ENCODE assay signal across 8 cellular contexts in the genomic region with DNA sequence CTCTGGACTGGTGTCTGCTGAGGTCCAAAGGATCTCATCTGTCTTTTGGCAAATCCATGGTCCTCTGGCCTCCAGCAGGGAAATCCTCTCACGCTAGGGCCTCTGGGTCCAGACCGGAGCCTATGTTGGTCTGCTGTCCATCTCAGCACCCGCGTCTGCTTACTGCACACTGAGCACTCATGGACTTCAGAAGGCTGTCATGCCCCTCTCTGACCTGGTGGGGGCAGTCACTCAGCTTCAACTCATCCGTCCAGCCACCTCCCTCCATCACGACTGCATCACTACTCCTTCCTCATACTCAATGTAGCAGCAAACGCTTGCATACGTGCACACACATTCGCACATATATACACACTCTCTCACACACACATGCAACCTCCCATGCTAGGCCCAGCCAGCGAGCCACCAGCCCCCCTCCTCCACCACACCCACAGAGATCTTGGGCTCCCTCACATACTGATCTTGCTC. TPM values are rescaled to one million over a fixed set of nuclear protein-coding genes. Genes with fewer than 3 reads are reported as not detected.
A peak's percentile ranks its signal among the peaks of the same experiment; 100 is the strongest.
DNase-seq lines count a peak whose midpoint lies in the region; ATAC-seq and TF ChIP-seq lines count a peak whose summit lies in the region.

No MANE protein-coding gene starts in this region.

- peak; percentile 77 for TF ChIP-seq CTCF in OCI-LY7 (conservative IDR thresholded peaks at IDR 0.05; ENCODE audit: low read length)
- peak in 1 of 2 donors; percentile 19 for TF ChIP-seq CTCF in right atrium auricular region (IDR thresholded peaks at IDR 0.05)

- POLR2A ChIA-PET in CD4-positive, alpha-beta memory T cell (lab: Charles Lee; ENCODE audit: partially characterized antibody), result no interaction called here
- POLR2A ChIA-PET in OCI-LY7 (lab: Charles Lee), result no interaction called here

- no peaks in the 10 kb centered on the region for H3K27me3 ChIP-seq in CD4-positive, alpha-beta memory T cell (ENCODE audit: insufficient read depth, low read length)
- H3K27me3 ChIP-seq in right atrium auricular region, result no peaks in the 10 kb centered on the region

- intact Hi-C loops in CD4-positive, alpha-beta memory T cell (cut with micrococcal nuclease), result loop anchor here (5.0 kb wide), 2 partner anchors 70 to 90 kb away; a partner anchor contains a TSS
- intact Hi-C loops in OCI-LY7 (cut with micrococcal nuclease; ENCODE audit: unreplicated experiment), result loop anchor here (5.0 kb wide), 1 partner anchor 85 kb away; no protein-coding TSS in a partner anchor

- BruUV-seq in OCI-LY7 (replicated peaks; lab: Mats Ljungman, UMichigan), result no TSS peak

- no peaks in the 10 kb centered on the region for H3K9me2 ChIP-seq in OCI-LY7 (ENCODE audit: insufficient read depth, low read length)

- H3K9me3 Mint-ChIP-seq in CD4-positive, alpha-beta memory T cell, result peaks cover 0 to 2% (median 0%) of the 10 kb centered on the region in 8 donors
- no peaks in the 10 kb centered on the region for H3K9me3 Mint-ChIP-seq in memory B cell

- no peak overlapping the region for H3K4me3 Mint-ChIP-seq in CD4-positive, alpha-beta memory T cell
- H3K4me3 Mint-ChIP-seq in memory B cell, result peak overlapping the region; percentile 25

- H3K27me3 Mint-ChIP-seq in CD4-positive, alpha-beta memory T cell, result peaks cover 0 to 2% of the 10 kb centered on the region in 2 donors
- H3K27me3 Mint-ChIP-seq in memory B cell, result no peaks in the 10 kb centered on the region

- H3K9me3 ChIP-seq in CD4-positive, alpha-beta memory T cell (ENCODE audit: control insufficient read depth in 1 of 2, low read length in 2 of 2), result no peaks in the 10 kb centered on the region
- no peaks in the 10 kb centered on the region for H3K9me3 ChIP-seq in OCI-LY7 (ENCODE audit: low read length)
- H3K9me3 ChIP-seq in right atrium auricular region, result no peaks in the 10 kb centered on the region

- CTCF ChIA-PET in CD4-positive, alpha-beta memory T cell (lab: Charles Lee; ENCODE audit: partially characterized antibody), result interaction anchor here (0.5 to 1.4 kb wide), 6 partner anchors 20 to 90 kb away, joined by 3 to 4 read pairs (median 3); no protein-coding TSS in a partner anchor
- CTCF ChIA-PET in OCI-LY7 (lab: Charles Lee; ENCODE audit: unreplicated experiment), result no interaction called here

- H3K4me1 Mint-ChIP-seq in CD4-positive, alpha-beta memory T cell, result peaks cover 0 to 6% (median 3%) of the 10 kb centered on the region in 4 donors
- peaks cover 11% of the 10 kb centered on the region for H3K4me1 Mint-ChIP-seq in memory B cell

- no peaks in the 10 kb centered on the region for H3K4me1 ChIP-seq in CD4-positive, alpha-beta memory T cell (ENCODE audit: insufficient read depth, low read length)
- H3K4me1 ChIP-seq in OCI-LY7 (ENCODE audit: insufficient read depth, low read length, poor library complexity, severe bottlenecking) (no peaks in the 10 kb centered on the region), right atrium auricular region (no peaks in the 10 kb centered on the region)

- no peak overlapping the region for H3K27ac ChIP-seq in CD4-positive, alpha-beta memory T cell (ENCODE audit: low read depth, low read length)
- H3K27ac ChIP-seq in OCI-LY7 (ENCODE audit: low read depth, low read length, poor library complexity, severe bottlenecking) (no peak overlapping the region), right atrium auricular region (no peak overlapping the region)

- ATAC-seq in GM18907 (IDR thresholded peaks at IDR 0.05; ENCODE audit: unreplicated experiment), result peak; percentile 96
- ATAC-seq in HG03025 (IDR thresholded peaks at IDR 0.05; ENCODE audit: low FRiP score, unreplicated experiment), result peak; percentile 90
- ATAC-seq in memory B cell (ENCODE audit: low read depth), result peak; percentile 98

- H3K27ac Mint-ChIP-seq in CD4-positive, alpha-beta memory T cell, result peak overlapping the region in 1 of 7 donors; percentile 52
- no peak overlapping the region for H3K27ac Mint-ChIP-seq in memory B cell

- H3K36me3 Mint-ChIP-seq in CD4-positive, alpha-beta memory T cell, result no peaks in the 10 kb centered on the region
- H3K36me3 Mint-ChIP-seq in memory B cell, result no peaks in the 10 kb centered on the region

- no peaks in the 10 kb centered on the region for H3K79me2 ChIP-seq in OCI-LY7 (ENCODE audit: insufficient read depth, low read depth, low read length)

- H2AFZ ChIP-seq in OCI-LY7 (ENCODE audit: low read length), result no peak overlapping the region

- H3K4me3 ChIP-seq in CD4-positive, alpha-beta memory T cell (ENCODE audit: low read length in 2 of 2), result no peak overlapping the region
- H3K4me3 ChIP-seq in OCI-LY7 (ENCODE audit: low read depth, low read length, poor library complexity, severe bottlenecking) (no peak overlapping the region), right atrium auricular region (no peak overlapping the region)

- H4K20me1 ChIP-seq in OCI-LY7 (ENCODE audit: insufficient read depth, low read length), result no peaks in the 10 kb centered on the region

- peak; percentile 30 to 52 (median 41) for DNase-seq in CD4-positive, alpha-beta memory T cell
- peak; percentile 58 for DNase-seq in OCI-LY7 (ENCODE audit: low spot score)
- peak; percentile 68 for DNase-seq in amniotic epithelial cell (ENCODE audit: low read depth)
- DNase-seq in memory B cell (ENCODE audit: low spot score in 2 of 2), result peak; percentile 34 to 45
- no peak for DNase-seq in KG1 (lab: John Stamatoyannopoulos, UW)
- DNase-seq in right atrium auricular region (ENCODE audit: low spot score), result no peak

- H3K36me3 ChIP-seq in CD4-positive, alpha-beta memory T cell (ENCODE audit: insufficient read depth, low read length), result no peaks in the 10 kb centered on the region
- no peaks in the 10 kb centered on the region for H3K36me3 ChIP-seq in OCI-LY7 (ENCODE audit: insufficient read depth, low read length)
- H3K36me3 ChIP-seq in right atrium auricular region, result no peaks in the 10 kb centered on the region

- H3K4me2 ChIP-seq in OCI-LY7 (ENCODE audit: low read length), result no peak overlapping the region; the same call in 1 of the 2 replicates

RNA-seq across cellular contexts. Expression of a gene that starts 33.3 kb away (rescaled TPM):
- total RNA-seq in CD4-positive, alpha-beta memory T cell, result 1 to 10 TPM; 1.2 to 1.7 TPM
- under 1 TPM in 1 of 2 donors, not detected in 1; 0.10 TPM for polyA plus RNA-seq in CD4-positive, alpha-beta memory T cell
- 5.2 and 7.8 TPM in 2 replicates for total RNA-seq in OCI-LY7 (2014; rRNA removed; shearing (Covaris generic))
- 6.7 and 7.0 TPM in 2 replicates for total RNA-seq in OCI-LY7 (2022)
- under 1 TPM; 0.33 to 0.35 TPM for total RNA-seq in right atrium auricular region

Comparison
In these comparisons a context has a peak if more than half of its experiments do, and no peak if none do; other contexts are left out.
1. DNase-seq: peak in CD4-positive, alpha-beta memory T cell (5 of 5), OCI-LY7 (single experiment), amniotic epithelial cell (single experiment) and memory B cell (2 of 2); none in KG1 (single experiment) and right atrium auricular region (single experiment).
2. Peak in every context shown above with its lines, with median percentiles within 50 percentile points of each other: ATAC-seq.